8 cellular contexts compared by ENCODE assay signal in the genomic region with DNA sequence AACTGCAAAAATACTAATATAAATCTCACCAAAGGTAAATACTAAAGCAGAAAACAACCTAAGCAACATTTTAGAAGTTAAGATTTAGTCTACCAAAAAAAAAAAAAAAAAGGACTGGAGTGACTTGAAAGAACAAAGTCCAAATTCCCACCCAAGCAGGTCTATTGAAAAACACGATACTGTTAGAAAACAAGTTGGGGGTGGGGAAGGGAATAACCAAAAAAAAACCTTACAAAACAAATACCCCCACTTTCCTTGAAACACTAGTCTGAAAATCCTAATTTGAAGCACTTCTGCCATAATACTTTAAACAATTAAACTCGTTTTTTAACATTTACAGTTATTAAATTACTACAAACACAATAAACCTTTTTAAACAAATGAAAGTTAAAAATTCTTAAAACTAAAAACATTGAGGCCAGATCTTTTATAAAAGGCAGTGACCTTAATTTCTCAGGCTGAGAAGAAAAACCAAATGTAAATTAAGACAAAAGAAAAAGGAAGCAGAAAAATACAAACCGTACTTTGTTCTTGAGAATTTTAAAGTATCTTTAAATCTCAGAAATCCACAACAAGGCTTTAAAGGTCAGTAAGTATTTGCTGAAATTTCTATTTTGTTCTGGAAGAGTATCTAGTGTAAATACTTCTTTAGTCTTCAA.
DNase-seq lines count a peak whose midpoint lies in the region; ATAC-seq and TF ChIP-seq lines count a peak whose summit lies in the region.

No MANE protein-coding gene starts in this region.

- H3K9me3 ChIP-seq in heart left ventricle = no peaks in the 10 kb centered on the region
- H3K9me3 ChIP-seq in fibroblast of lung (ENCODE audit: control insufficient read depth, insufficient read depth, low read depth, low read length) = no peaks in the 10 kb centered on the region

- no peak for DNase-seq in heart left ventricle
- DNase-seq in cardiac septum (ENCODE audit: low spot score) = no peak
- no peak for DNase-seq in T-cell
- peak in 1 of 2 donors; percentile 41 for DNase-seq in fibroblast of lung (ENCODE audit: low read depth in 2 of 2)
- no peak for DNase-seq in osteocyte (ENCODE audit: extremely low spot score, unreplicated experiment)
- no peak for DNase-seq in retina
- no peak for DNase-seq in NCI-H774 (lab: John Stamatoyannopoulos, UW)

- ATAC-seq in heart left ventricle (no peak), T-cell (replicated peaks in 1 of 4) (no peak), GM21367 (IDR thresholded peaks at IDR 0.05; ENCODE audit: unreplicated experiment) (no peak)

- H3K79me2 ChIP-seq in fibroblast of lung (ENCODE audit: control insufficient read depth, insufficient read depth, low read length) = peaks cover 60% of the 10 kb centered on the region

- WGBS in heart left ventricle, 4 donors = 0% methylated on average over 3 of the region's 3 CpGs

- POLR2A ChIA-PET in T-cell (lab: Charles Lee) = interaction anchor here (0.6 to 6.5 kb wide), 43 partner anchors 9 to 1368 kb away, joined by 3 to 107 read pairs (median 3); a partner anchor contains a TSS

- H3K27ac Mint-ChIP-seq in T-cell (peak overlapping the region; percentile 99 to 100), osteocyte (ENCODE audit: unreplicated experiment) (peak overlapping the region; percentile 98)

- H3K4me1 Mint-ChIP-seq in T-cell (peaks cover 18 to 33% (median 30%) of the 10 kb centered on the region in 3 donors), osteocyte (ENCODE audit: unreplicated experiment) (peaks cover 17% of the 10 kb centered on the region)

- H3K27me3 ChIP-seq in heart left ventricle (no peaks in the 10 kb centered on the region), fibroblast of lung (ENCODE audit: control insufficient read depth, insufficient read depth, low read length) (no peaks in the 10 kb centered on the region)

- H3K9me3 Mint-ChIP-seq in T-cell (no peaks in the 10 kb centered on the region), osteocyte (ENCODE audit: unreplicated experiment) (no peaks in the 10 kb centered on the region)

- H3K9ac ChIP-seq in fibroblast of lung (ENCODE audit: insufficient read depth, low read length) = peak overlapping the region; percentile 70

- no peak for TF ChIP-seq POLR2A in heart left ventricle (IDR thresholded peaks at IDR 0.05)

- peak overlapping the region; percentile 71 for H3K4me2 ChIP-seq in fibroblast of lung (ENCODE audit: extremely low read depth, insufficient read depth, low read length)

- peak overlapping the region; percentile 96 to 98 (median 96) for H3K4me3 Mint-ChIP-seq in T-cell
- peak overlapping the region; percentile 93 for H3K4me3 Mint-ChIP-seq in osteocyte (ENCODE audit: unreplicated experiment)

- H3K36me3 Mint-ChIP-seq in T-cell (no peaks in the 10 kb centered on the region), osteocyte (ENCODE audit: unreplicated experiment) (peaks cover 5% of the 10 kb centered on the region)

- H3K36me3 ChIP-seq in heart left ventricle (no peaks in the 10 kb centered on the region), fibroblast of lung (ENCODE audit: control insufficient read depth, insufficient read depth, low read length) (no peaks in the 10 kb centered on the region)

- H4K20me1 ChIP-seq in fibroblast of lung (ENCODE audit: control insufficient read depth, extremely low read depth, insufficient read depth, low read length) = no peaks in the 10 kb centered on the region

- CTCF ChIA-PET in T-cell (lab: Charles Lee) = interaction anchor here (0.7 to 2.8 kb wide), 14 partner anchors 11 to 452 kb away, joined by 3 to 23 read pairs (median 4); no protein-coding TSS in a partner anchor

- intact Hi-C loops in heart left ventricle (cut with DNase I) = loop anchor here in 9 of 10 donors (1.0 to 10.0 kb wide), 12 partner anchors 51 to 444 kb away; a partner anchor contains a TSS
- intact Hi-C loops in cardiac septum (cut with DNase I) = loop anchor here (2.0 to 5.0 kb wide), 4 partner anchors 199 to 444 kb away; a partner anchor contains a TSS

- H3K27ac ChIP-seq in heart left ventricle (peak overlapping the region; percentile 84 to 96 (median 88)), fibroblast of lung (ENCODE audit: insufficient read depth, low read length) (peak overlapping the region; percentile 91)

- no peak overlapping the region for H2AFZ ChIP-seq in fibroblast of lung (ENCODE audit: low read length)

- H3K4me3 ChIP-seq in heart left ventricle (peak overlapping the region; percentile 30 to 68 (median 58)), fibroblast of lung (replicated peaks in 1 of 4; ENCODE audit: control extremely low read depth in 1 of 4, insufficient read depth in 1 of 4, low read depth in 3 of 4, low read length in 4 of 4) (peak overlapping the region; percentile 64 to 75 (median 71))

- no peaks in the 10 kb centered on the region for H3K27me3 Mint-ChIP-seq in T-cell
- no peaks in the 10 kb centered on the region for H3K27me3 Mint-ChIP-seq in osteocyte (ENCODE audit: unreplicated experiment)

- H3K4me1 ChIP-seq in heart left ventricle = peaks cover 4 to 36% (median 17%) of the 10 kb centered on the region in 12 donors
- H3K4me1 ChIP-seq in fibroblast of lung (ENCODE audit: control insufficient read depth, extremely low read depth, insufficient read depth, low read length) = peaks cover 2% of the 10 kb centered on the region

- TF ChIP-seq CTCF in heart left ventricle (IDR thresholded peaks at IDR 0.05) (no peak), fibroblast of lung (conservative IDR thresholded peaks at IDR 0.05 in 1 of 2, IDR thresholded peaks at IDR 0.05 in 1 of 2; ENCODE audit: low read depth in 1 of 2, low read length in 2 of 2) (no peak), osteocyte (IDR thresholded peaks at IDR 0.05) (no peak)
